1 cellular context compared by ENCODE assay signal in genomic region chr3:53303957-53304356, GRCh38.
TF ChIP-seq lines count a peak whose summit lies in the region.

No MANE protein-coding gene starts in this region.

TF ChIP-seq in WTC11, 78 proteins besides CTCF, POLR2A, EP300 and RAD21 (continued from another document):
- TF ChIP-seq AR (CRISPR knock-in tag; IDR thresholded peaks at IDR 0.05) (no peak), FOXK1 (CRISPR knock-in tag; IDR thresholded peaks at IDR 0.05) (no peak), ZNF138 (CRISPR knock-in tag; conservative IDR thresholded peaks at IDR 0.05) (no peak), FOXJ3 (CRISPR knock-in tag; IDR thresholded peaks at IDR 0.05; ENCODE audit: borderline replicate concordance) (no peak), ESRRA (CRISPR knock-in tag; IDR thresholded peaks at IDR 0.05; ENCODE audit: borderline replicate concordance) (no peak), GTF2I (CRISPR knock-in tag; conservative IDR thresholded peaks at IDR 0.05) (no peak), SP1 (CRISPR knock-in tag; conservative IDR thresholded peaks at IDR 0.05) (no peak), HMGA2 (CRISPR knock-in tag; IDR thresholded peaks at IDR 0.05) (no peak)
- TF ChIP-seq, protein P1, sequence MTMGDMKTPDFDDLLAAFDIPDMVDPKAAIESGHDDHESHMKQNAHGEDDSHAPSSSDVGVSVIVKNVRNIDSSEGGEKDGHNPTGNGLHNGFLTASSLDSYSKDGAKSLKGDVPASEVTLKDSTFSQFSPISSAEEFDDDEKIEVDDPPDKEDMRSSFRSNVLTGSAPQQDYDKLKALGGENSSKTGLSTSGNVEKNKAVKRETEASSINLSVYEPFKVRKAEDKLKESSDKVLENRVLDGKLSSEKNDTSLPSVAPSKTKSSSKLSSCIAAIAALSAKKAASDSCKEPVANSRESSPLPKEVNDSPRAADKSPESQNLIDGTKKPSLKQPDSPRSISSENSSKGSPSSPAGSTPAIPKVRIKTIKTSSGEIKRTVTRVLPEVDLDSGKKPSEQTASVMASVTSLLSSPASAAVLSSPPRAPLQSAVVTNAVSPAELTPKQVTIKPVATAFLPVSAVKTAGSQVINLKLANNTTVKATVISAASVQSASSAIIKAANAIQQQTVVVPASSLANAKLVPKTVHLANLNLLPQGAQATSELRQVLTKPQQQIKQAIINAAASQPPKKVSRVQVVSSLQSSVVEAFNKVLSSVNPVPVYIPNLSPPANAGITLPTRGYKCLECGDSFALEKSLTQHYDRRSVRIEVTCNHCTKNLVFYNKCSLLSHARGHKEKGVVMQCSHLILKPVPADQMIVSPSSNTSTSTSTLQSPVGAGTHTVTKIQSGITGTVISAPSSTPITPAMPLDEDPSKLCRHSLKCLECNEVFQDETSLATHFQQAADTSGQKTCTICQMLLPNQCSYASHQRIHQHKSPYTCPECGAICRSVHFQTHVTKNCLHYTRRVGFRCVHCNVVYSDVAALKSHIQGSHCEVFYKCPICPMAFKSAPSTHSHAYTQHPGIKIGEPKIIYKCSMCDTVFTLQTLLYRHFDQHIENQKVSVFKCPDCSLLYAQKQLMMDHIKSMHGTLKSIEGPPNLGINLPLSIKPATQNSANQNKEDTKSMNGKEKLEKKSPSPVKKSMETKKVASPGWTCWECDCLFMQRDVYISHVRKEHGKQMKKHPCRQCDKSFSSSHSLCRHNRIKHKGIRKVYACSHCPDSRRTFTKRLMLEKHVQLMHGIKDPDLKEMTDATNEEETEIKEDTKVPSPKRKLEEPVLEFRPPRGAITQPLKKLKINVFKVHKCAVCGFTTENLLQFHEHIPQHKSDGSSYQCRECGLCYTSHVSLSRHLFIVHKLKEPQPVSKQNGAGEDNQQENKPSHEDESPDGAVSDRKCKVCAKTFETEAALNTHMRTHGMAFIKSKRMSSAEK (CRISPR knock-in tag; IDR thresholded peaks at IDR 0.05; ENCODE audit: borderline replicate concordance), result no peak
- TF ChIP-seq, protein P2, sequence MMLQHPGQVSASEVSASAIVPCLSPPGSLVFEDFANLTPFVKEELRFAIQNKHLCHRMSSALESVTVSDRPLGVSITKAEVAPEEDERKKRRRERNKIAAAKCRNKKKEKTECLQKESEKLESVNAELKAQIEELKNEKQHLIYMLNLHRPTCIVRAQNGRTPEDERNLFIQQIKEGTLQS (CRISPR knock-in tag; conservative IDR thresholded peaks at IDR 0.05), result no peak
